Comparison of ENCODE assay signal across 26 cellular contexts in genomic region chr14:98114122-98114895, GRCh38.
DNase-seq lines count a peak whose midpoint lies in the region; ATAC-seq and TF ChIP-seq lines count a peak whose summit lies in the region.
"Had no signal": no experiment of that assay in that cellular context is flagged by ENCODE, and none has a peak within 500 bp of the region (broad histone marks: within the 10 kb centered on the region; RNA-seq: fewer than 3 reads in every experiment).

No MANE protein-coding gene starts in this region.

- H3K9me3 Mint-ChIP-seq in chondrocyte (ENCODE audit: low read depth) (peaks cover 9% of the 10 kb centered on the region), neural progenitor cell (peaks cover 3% of the 10 kb centered on the region)
- H3K9me3 Mint-ChIP-seq in CD4-positive, alpha-beta T cell: no peaks in the 10 kb centered on the region
- H3K9me3 Mint-ChIP-seq: T-cell had no signal

- peaks cover 2% of the 10 kb centered on the region for H3K4me1 ChIP-seq in neural progenitor cell
- H3K4me1 ChIP-seq: adrenal gland, lower lobe of right lung had no signal

- H3K27ac Mint-ChIP-seq in chondrocyte (ENCODE audit: unreplicated experiment) (peak overlapping the region; percentile 96), neural progenitor cell (no peak overlapping the region)
- H3K27ac Mint-ChIP-seq in CD4-positive, alpha-beta T cell: no peak overlapping the region
- H3K27ac Mint-ChIP-seq: HFFc6, T-cell had no signal

- peak; percentile 62 for DNase-seq in HT1080 (ENCODE audit: low read depth)
- peak; percentile 54 for DNase-seq in SW480 (ENCODE audit: low spot score)
- no peak for DNase-seq in chondrocyte (ENCODE audit: low spot score)
- DNase-seq in neural progenitor cell (ENCODE audit: low spot score): peak; percentile 26
- DNase-seq in stimulated activated CD4-positive, alpha-beta T cell treated with anti-CD3 and anti-CD28 coated beads, Interleukin-4, amount 100 ng/mL, for 24 hours: no peak
- DNase-seq in posterior cingulate gyrus: no peak
- no peak for DNase-seq in CD4-positive, alpha-beta T cell
- DNase-seq: adrenal gland; AML-193; central memory CD4-positive, alpha-beta T cell; DMS79; foreskin melanocyte; HFFc6; hippocampal formation; lower lobe of right lung; NCI-H1048; NCI-H187 treated with DMSO at 0.1 percent for 48 hours; NCI-H226; NCI-H748 treated with DMSO at 0.1 percent for 48 hours; OCI-M1; SIG-M5; small intestine; stimulated activated CD4-positive, alpha-beta T cell treated with anti-CD3 and anti-CD28 coated beads, Interleukin-2, amount 100 ng/mL, for 24 hours; stimulated activated naive CD4-positive, alpha-beta T cell; T-cell; tibial artery had no signal

- no peaks in the 10 kb centered on the region for H3F3A ChIP-seq in neural progenitor cell (ENCODE audit: low read depth)

- no peaks in the 10 kb centered on the region for H3K9me3 ChIP-seq in neural progenitor cell (ENCODE audit: low read depth)
- no peaks in the 10 kb centered on the region for H3K9me3 ChIP-seq in CD4-positive, alpha-beta T cell (ENCODE audit: control insufficient read depth, low read length)
- H3K9me3 ChIP-seq: adrenal gland, lower lobe of right lung, tibial artery had no signal

- H3K4me3 Mint-ChIP-seq in chondrocyte (ENCODE audit: unreplicated experiment) (no peak overlapping the region), neural progenitor cell (no peak overlapping the region)
- no peak overlapping the region for H3K4me3 Mint-ChIP-seq in CD4-positive, alpha-beta T cell
- H3K4me3 Mint-ChIP-seq: HFFc6, T-cell had no signal

- H3K4me3 ChIP-seq in neural progenitor cell: no peak overlapping the region
- H3K4me3 ChIP-seq: adrenal gland, lower lobe of right lung, tibial artery had no signal

- ATAC-seq in CD4-positive, alpha-beta T cell (ENCODE audit: poor library complexity): no peak
- ATAC-seq: lower lobe of right lung, T-cell had no signal

- H3K79me2 ChIP-seq in neural progenitor cell (ENCODE audit: low read depth): no peaks in the 10 kb centered on the region

- TF ChIP-seq CTCF in chondrocyte (IDR thresholded peaks at IDR 0.05): no peak
- TF ChIP-seq CTCF in neural progenitor cell (IDR thresholded peaks at IDR 0.05): no peak
- no peak for TF ChIP-seq CTCF in CD4-positive, alpha-beta T cell (IDR thresholded peaks at IDR 0.05)

- H3K4me2 ChIP-seq in neural progenitor cell: no peak overlapping the region

- H2AFZ ChIP-seq in neural progenitor cell (replicated peaks): no peak overlapping the region

- no peaks in the 10 kb centered on the region for H3K27me3 Mint-ChIP-seq in chondrocyte (ENCODE audit: low read depth)
- H3K27me3 Mint-ChIP-seq in neural progenitor cell (ENCODE audit: insufficient read depth, low read depth): peaks cover 2% of the 10 kb centered on the region
- no peaks in the 10 kb centered on the region for H3K27me3 Mint-ChIP-seq in CD4-positive, alpha-beta T cell
- H3K27me3 Mint-ChIP-seq: T-cell had no signal

- H3K36me3 Mint-ChIP-seq in chondrocyte (ENCODE audit: low read depth): no peaks in the 10 kb centered on the region
- H3K36me3 Mint-ChIP-seq in neural progenitor cell: no peaks in the 10 kb centered on the region
- H3K36me3 Mint-ChIP-seq in CD4-positive, alpha-beta T cell (ENCODE audit: low read depth): no peaks in the 10 kb centered on the region
- H3K36me3 Mint-ChIP-seq: T-cell had no signal

- H3K4me1 Mint-ChIP-seq in chondrocyte (ENCODE audit: low read depth): peaks cover 29% of the 10 kb centered on the region
- H3K4me1 Mint-ChIP-seq in neural progenitor cell: peaks cover 4% of the 10 kb centered on the region
- H3K4me1 Mint-ChIP-seq in CD4-positive, alpha-beta T cell (ENCODE audit: low read depth): peaks cover 4% of the 10 kb centered on the region

- intact Hi-C loops in posterior cingulate gyrus (cut with DNase I): no loop called here
- intact Hi-C loops in CD4-positive, alpha-beta T cell (cut with DNase I, micrococcal nuclease): no loop called here

- POLR2A ChIA-PET in CD4-positive, alpha-beta T cell (lab: Charles Lee): interaction anchor here (0.6 to 1.6 kb wide), 2 partner anchors 23 to 136 kb away, joined by 5 read pairs; no protein-coding TSS in a partner anchor

- H3K9ac ChIP-seq in neural progenitor cell: no peak overlapping the region

- no peaks in the 10 kb centered on the region for H3K27me3 ChIP-seq in neural progenitor cell
- no peaks in the 10 kb centered on the region for H3K27me3 ChIP-seq in CD4-positive, alpha-beta T cell (ENCODE audit: control insufficient read depth, insufficient read depth, low read length)
- H3K27me3 ChIP-seq: adrenal gland, tibial artery had no signal

- CTCF ChIA-PET in CD4-positive, alpha-beta T cell (lab: Charles Lee): interaction anchor here (1.1 to 1.3 kb wide), 2 partner anchors 21 to 136 kb away, joined by 3 read pairs; no protein-coding TSS in a partner anchor

- H3K36me3 ChIP-seq in neural progenitor cell: no peaks in the 10 kb centered on the region
- H3K36me3 ChIP-seq: adrenal gland, lower lobe of right lung, tibial artery had no signal

- no peak overlapping the region for H3K27ac ChIP-seq in neural progenitor cell
- H3K27ac ChIP-seq in CD4-positive, alpha-beta T cell (ENCODE audit: low read depth, low read length): no peak overlapping the region
- H3K27ac ChIP-seq: adrenal gland, lower lobe of right lung, tibial artery had no signal

- no peaks in the 10 kb centered on the region for H4K20me1 ChIP-seq in neural progenitor cell (ENCODE audit: low read depth)

Comparison
In these comparisons a context has a peak if more than half of its experiments do, and no peak if none do; other contexts are left out.
1. DNase-seq: peak in HT1080 (single experiment), SW480 (single experiment) and neural progenitor cell (single experiment); none in chondrocyte (single experiment), stimulated activated CD4-positive, alpha-beta T cell treated with anti-CD3 and anti-CD28 coated beads, Interleukin-4, amount 100 ng/mL, for 24 hours (single experiment), posterior cingulate gyrus (0 of 10) and CD4-positive, alpha-beta T cell (0 of 10).